In genomic region chr2:105249891-105250290, GRCh38 we compare ENCODE assay signal across 29 cellular contexts. TPM values are rescaled to one million over a fixed set of nuclear protein-coding genes. Genes with fewer than 3 reads are reported as not detected.
"Had no signal": no experiment of that assay in that cellular context is flagged by ENCODE, and none has a peak within 500 bp of the region (broad histone marks: within the 10 kb centered on the region; RNA-seq: fewer than 3 reads in every experiment).

No MANE protein-coding gene starts in this region.

- H3K4me3 ChIP-seq: coronary artery, gastrocnemius medialis, heart left ventricle had no signal

- H3K4me1 ChIP-seq: foreskin keratinocyte, gastrocnemius medialis, heart left ventricle had no signal

- H3K9me3 ChIP-seq: gastrocnemius medialis, heart left ventricle had no signal

- DNase-seq: activated CD4-positive, alpha-beta T cell treated with anti-CD3 and anti-CD28 coated beads for 1 hour; activated CD4-positive, alpha-beta T cell treated with anti-CD3 and anti-CD28 coated beads for 4 hours; activated CD4-positive, alpha-beta T cell treated with anti-CD3 and anti-CD28 coated beads, Interleukin-2, amount 50 U/mL, for 1 hour; activated CD4-positive, alpha-beta T cell treated with anti-CD3 and anti-CD28 coated beads, Interleukin-2, amount 50 U/mL, for 48 hours; activated CD8-positive, alpha-beta memory T cell treated with anti-CD3 and anti-CD28 coated beads for 24 hours; activated CD8-positive, alpha-beta T cell treated with anti-CD3 and anti-CD28 coated beads for 36 hours; activated effector memory CD4-positive, alpha-beta T cell treated with Interleukin-2 at 50 U/mL for 16 hours; activated gamma-delta T cell treated with Interleukin-2 at 50 U/mL for 16 hours; activated naive CD4-positive, alpha-beta T cell treated with Interleukin-2 at 50 U/mL for 16 hours; activated naive CD8-positive, alpha-beta T cell treated with anti-CD3 and anti-CD28 coated beads for 36 hours; activated T-cell treated with anti-CD3 and anti-CD28 coated beads, Interleukin-2, amount 50 U/mL, for 4 hours; brain microvascular endothelial cell; dorsolateral prefrontal cortex; effector memory CD4-positive, alpha-beta T cell; endodermal cell; foreskin keratinocyte; gastrocnemius medialis; glutamatergic neuron; heart left ventricle; T-helper 2 cell had no signal

- H3K27me3 ChIP-seq: brain microvascular endothelial cell, dorsolateral prefrontal cortex, gastrocnemius medialis, heart left ventricle had no signal

- H3K27ac ChIP-seq: brain microvascular endothelial cell, coronary artery, dorsolateral prefrontal cortex, foreskin keratinocyte, gastrocnemius medialis, heart left ventricle had no signal

- H3K36me3 ChIP-seq: brain microvascular endothelial cell, gastrocnemius medialis, heart left ventricle had no signal

- ATAC-seq: activated CD8-positive, alpha-beta T cell treated with anti-CD3 and anti-CD28 coated beads for 36 hours; activated T-cell treated with anti-CD3 and anti-CD28 coated beads, Interleukin-2, amount 50 U/mL, for 4 hours; activated T-helper 17 cell treated with anti-CD3 and anti-CD28 coated beads, Interleukin-2, amount 50 U/mL, for 72 hours; esophagus mucosa; foreskin keratinocyte; gastrocnemius medialis; heart left ventricle; WTC11 had no signal

RNA-seq across cellular contexts. Expression of gene GPR45, which starts 8.3 kb away (rescaled TPM):
- total RNA-seq: activated CD8-positive, alpha-beta T cell treated with anti-CD3 and anti-CD28 coated beads for 36 hours; activated naive CD8-positive, alpha-beta T cell treated with anti-CD3 and anti-CD28 coated beads for 36 hours; activated T-cell treated with anti-CD3 and anti-CD28 coated beads, Interleukin-2, amount 50 U/mL, for 4 hours; activated T-helper 17 cell treated with anti-CD3 and anti-CD28 coated beads, Interleukin-2, amount 50 U/mL, for 72 hours; astrocyte; bronchial epithelial cell; cardiac septum; endodermal cell; epithelial cell of proximal tubule; esophagus mucosa; foreskin keratinocyte; gastrocnemius medialis; heart left ventricle; T-helper 1 cell treated with Interleukin-12 subunit alpha and Interleukin-12 subunit beta and Interleukin-4 antibody, amounts not matched to agents 30 ng/mL and 1 ng/mL, for 36 hours; WTC11 had no signal
- polyA plus RNA-seq: foreskin keratinocyte, heart left ventricle had no signal
